1 cellular context compared by ENCODE assay signal in the genomic region with DNA sequence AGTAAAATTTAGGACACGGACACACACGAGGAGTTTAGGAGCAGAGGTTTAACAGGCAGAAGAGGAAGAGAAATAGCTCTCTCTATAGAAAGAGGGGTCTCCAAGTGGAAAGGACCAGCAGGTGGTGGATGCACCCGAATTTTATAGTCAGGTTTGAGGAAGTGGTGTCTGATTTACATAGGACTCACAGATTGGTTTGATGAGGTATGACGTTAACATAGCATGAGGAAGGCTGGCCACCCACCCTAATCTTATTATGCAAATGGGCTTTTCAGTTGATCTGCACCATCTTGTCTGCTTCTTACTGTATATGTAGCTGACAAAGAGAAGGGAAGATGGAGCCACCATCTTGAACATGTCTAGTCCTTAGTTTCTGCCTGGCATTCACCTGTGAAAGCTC.
TF ChIP-seq lines count a peak whose summit lies in the region.

No MANE protein-coding gene starts in this region.

TF ChIP-seq in H1, 55 proteins besides CTCF, POLR2A, EP300 and RAD21:
- no peak for TF ChIP-seq RXRA (IDR thresholded peaks at IDR 0.05; ENCODE audit: insufficient read depth, low read depth, low read length)
- no peak for TF ChIP-seq GTF2F1 (IDR thresholded peaks at IDR 0.05; ENCODE audit: borderline replicate concordance, low read depth, low read length)
- TF ChIP-seq TAF7 (optimal IDR thresholded peaks at IDR 0.05; ENCODE audit: borderline replicate concordance, low read depth, low read length) = no peak
- no peak for TF ChIP-seq SP4 (IDR thresholded peaks at IDR 0.05; ENCODE audit: low read length)
- TF ChIP-seq JUND (IDR thresholded peaks at IDR 0.05; ENCODE audit: low read length) = no peak
- TF ChIP-seq JUN (IDR thresholded peaks at IDR 0.05; ENCODE audit: low read depth, low read length) = no peak
- TF ChIP-seq BRCA1 (IDR thresholded peaks at IDR 0.05; ENCODE audit: low read depth, low read length) = no peak
- no peak for TF ChIP-seq KDM4A (IDR thresholded peaks at IDR 0.05; ENCODE audit: low read depth, low read length, severe bottlenecking)
- no peak for TF ChIP-seq BACH1 (IDR thresholded peaks at IDR 0.05; ENCODE audit: low read length)
- no peak for TF ChIP-seq POU5F1 (IDR thresholded peaks at IDR 0.05; ENCODE audit: low read depth, low read length)
- no peak for TF ChIP-seq ZNF274 (IDR thresholded peaks at IDR 0.05; ENCODE audit: borderline replicate concordance, extremely low read depth, low read length)
- TF ChIP-seq SAP30 (IDR thresholded peaks at IDR 0.05; ENCODE audit: insufficient read depth, insufficient replicate concordance, low read length) = no peak
- no peak for TF ChIP-seq CHD7 (IDR thresholded peaks at IDR 0.05; ENCODE audit: insufficient replicate concordance, low read length)
- no peak for TF ChIP-seq SIRT6 (IDR thresholded peaks at IDR 0.05; ENCODE audit: low read length)
- no peak for TF ChIP-seq SRF (IDR thresholded peaks at IDR 0.05; ENCODE audit: low read depth, low read length)
